Comparison of ENCODE assay signal across 34 cellular contexts in the genomic region with DNA sequence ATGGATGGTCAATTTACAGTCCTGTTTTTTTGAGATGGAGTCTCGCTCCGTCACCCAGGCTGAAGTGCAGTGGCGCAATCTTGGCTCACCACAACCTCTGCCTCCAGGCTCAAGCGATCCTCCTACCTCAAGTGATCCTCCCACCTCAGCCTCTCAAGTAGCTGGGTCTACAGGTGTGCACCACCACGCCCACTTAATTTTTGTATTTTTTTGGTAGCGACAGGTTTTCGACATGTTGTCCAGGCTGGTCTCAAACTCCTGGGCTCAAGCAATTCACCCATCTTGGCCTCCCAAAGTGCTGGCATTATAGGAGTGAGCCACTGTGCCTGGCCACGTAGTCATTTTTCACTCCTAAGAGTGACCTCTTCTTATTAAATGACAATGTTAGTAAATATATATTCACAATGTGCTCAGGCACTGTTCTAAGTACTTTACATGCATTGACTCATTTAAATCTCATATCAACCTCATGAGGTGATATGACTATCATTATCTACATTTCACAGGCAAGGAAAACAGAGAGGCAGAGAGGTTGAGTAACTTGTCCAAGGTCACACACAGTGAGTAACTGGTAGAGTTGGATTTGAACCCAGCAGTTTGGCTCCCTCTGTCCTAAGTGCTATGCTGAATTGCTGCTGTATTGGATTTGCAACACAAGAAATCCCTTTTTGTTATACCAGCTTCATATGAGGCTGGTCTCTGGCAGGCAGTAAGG. TPM values are rescaled to one million over a fixed set of nuclear protein-coding genes. Genes with fewer than 3 reads are reported as not detected.
"Had no signal": no experiment of that assay in that cellular context is flagged by ENCODE, and none has a peak within 500 bp of the region (broad histone marks: within the 10 kb centered on the region; RNA-seq: fewer than 3 reads in every experiment).

No MANE protein-coding gene starts in this region.

- H3K9me3 Mint-ChIP-seq: activated T-helper 17 cell treated with anti-CD3 and anti-CD28 coated beads, Interleukin-2, amount 50 U/mL, for 72 hours had no signal

- H3K79me2 ChIP-seq: hepatocyte had no signal

- H3K27ac ChIP-seq: cardiac muscle cell, coronary artery, dorsolateral prefrontal cortex, gastroesophageal sphincter, hepatocyte, neural progenitor cell, right lobe of liver, thyroid gland, upper lobe of left lung, vagina had no signal

- H3K27ac Mint-ChIP-seq: activated naive CD4-positive, alpha-beta T cell treated with anti-CD3 and anti-CD28 coated beads, Interleukin-2, amount 50 U/mL, for 72 hours; activated T-cell treated with anti-CD3 and anti-CD28 coated beads, Interleukin-2, amount 50 U/mL, for 24 hours; activated T-helper 17 cell treated with anti-CD3 and anti-CD28 coated beads, Interleukin-2, amount 50 U/mL, for 72 hours; neural progenitor cell; T-helper 2 cell treated with Interferon-gamma antibody and Interleukin-4, amounts not matched to agents 5 μg/mL and 100 μg/mL, for 36 hours had no signal

- H3K4me3 ChIP-seq: cardiac muscle cell, coronary artery, dorsolateral prefrontal cortex, gastroesophageal sphincter, hepatocyte, neural progenitor cell, right lobe of liver, stomach, thyroid gland, upper lobe of left lung, vagina had no signal

- H3K27me3 ChIP-seq: dorsolateral prefrontal cortex, hepatocyte, neural progenitor cell, right lobe of liver, thyroid gland, upper lobe of left lung, vagina had no signal

- H3K36me3 ChIP-seq: cardiac muscle cell, gastroesophageal sphincter, neural progenitor cell, right lobe of liver, stomach, thyroid gland, upper lobe of left lung, vagina had no signal

- H3K4me3 Mint-ChIP-seq: activated T-cell treated with anti-CD3 and anti-CD28 coated beads, Interleukin-2, amount 50 U/mL, for 24 hours; activated T-helper 17 cell treated with anti-CD3 and anti-CD28 coated beads, Interleukin-2, amount 50 U/mL, for 72 hours; naive thymus-derived CD8-positive, alpha-beta T cell; neural progenitor cell; T-helper 2 cell treated with Interferon-gamma antibody and Interleukin-4, amounts not matched to agents 5 μg/mL and 100 μg/mL, for 36 hours had no signal

- H3K36me3 Mint-ChIP-seq: naive thymus-derived CD8-positive, alpha-beta T cell; neural progenitor cell had no signal

- H3K4me2 ChIP-seq: hepatocyte, neural progenitor cell had no signal

- FAIRE-seq: kidney had no signal

- H3K9ac ChIP-seq: neural progenitor cell had no signal

- H2AFZ ChIP-seq: hepatocyte, neural progenitor cell had no signal

- H3K9me3 ChIP-seq: gastroesophageal sphincter, right lobe of liver, thyroid gland, upper lobe of left lung, vagina had no signal

- DNase-seq: activated CD4-positive, alpha-beta T cell treated with anti-CD3 and anti-CD28 coated beads for 4 hours; activated CD4-positive, alpha-beta T cell treated with anti-CD3 and anti-CD28 coated beads, Interleukin-2, amount 50 U/mL, for 48 hours; activated CD4-positive, CD25-positive, alpha-beta regulatory T cell; activated CD8-positive, alpha-beta memory T cell treated with anti-CD3 and anti-CD28 coated beads for 24 hours; activated gamma-delta T cell treated with Interleukin-2 at 50 U/mL for 16 hours; activated T-cell treated with anti-CD3 and anti-CD28 coated beads, Interleukin-2, amount 50 U/mL, for 24 hours; anterior cingulate cortex; dorsolateral prefrontal cortex; effector memory CD4-positive, alpha-beta T cell; kidney; left colon; mammary epithelial cell; midbrain; naive thymus-derived CD8-positive, alpha-beta T cell; right lobe of liver; stimulated activated CD4-positive, alpha-beta T cell treated with anti-CD3 and anti-CD28 coated beads, Interleukin-12 subunit alpha, Interleukin-12 subunit beta, amount 100 ng/mL, for 4 hours; stimulated activated CD4-positive, alpha-beta T cell treated with anti-CD3 and anti-CD28 coated beads, Interleukin-4, amount 100 ng/mL, for 1 hour; stomach; T-helper 1 cell; thyroid gland; upper lobe of left lung had no signal

- ATAC-seq: activated T-helper 17 cell treated with anti-CD3 and anti-CD28 coated beads, Interleukin-2, amount 50 U/mL, for 72 hours; gastroesophageal sphincter; left colon; naive thymus-derived CD8-positive, alpha-beta T cell had no signal

RNA-seq across cellular contexts. Expression of a gene that starts 29.7 kb away (rescaled TPM):
- total RNA-seq: activated T-helper 17 cell treated with anti-CD3 and anti-CD28 coated beads, Interleukin-2, amount 50 U/mL, for 72 hours; cardiac muscle cell; fibroblast of lung; fibroblast of villous mesenchyme; gastroesophageal sphincter; hepatocyte; kidney; left colon; mammary epithelial cell; naive thymus-derived CD8-positive, alpha-beta T cell; omental fat pad; right lobe of liver; thyroid gland; upper lobe of left lung had no signal
- polyA plus RNA-seq: fibroblast of lung, liver, mammary epithelial cell had no signal
